Comparison of ENCODE assay signal across 10 cellular contexts in the genomic region with DNA sequence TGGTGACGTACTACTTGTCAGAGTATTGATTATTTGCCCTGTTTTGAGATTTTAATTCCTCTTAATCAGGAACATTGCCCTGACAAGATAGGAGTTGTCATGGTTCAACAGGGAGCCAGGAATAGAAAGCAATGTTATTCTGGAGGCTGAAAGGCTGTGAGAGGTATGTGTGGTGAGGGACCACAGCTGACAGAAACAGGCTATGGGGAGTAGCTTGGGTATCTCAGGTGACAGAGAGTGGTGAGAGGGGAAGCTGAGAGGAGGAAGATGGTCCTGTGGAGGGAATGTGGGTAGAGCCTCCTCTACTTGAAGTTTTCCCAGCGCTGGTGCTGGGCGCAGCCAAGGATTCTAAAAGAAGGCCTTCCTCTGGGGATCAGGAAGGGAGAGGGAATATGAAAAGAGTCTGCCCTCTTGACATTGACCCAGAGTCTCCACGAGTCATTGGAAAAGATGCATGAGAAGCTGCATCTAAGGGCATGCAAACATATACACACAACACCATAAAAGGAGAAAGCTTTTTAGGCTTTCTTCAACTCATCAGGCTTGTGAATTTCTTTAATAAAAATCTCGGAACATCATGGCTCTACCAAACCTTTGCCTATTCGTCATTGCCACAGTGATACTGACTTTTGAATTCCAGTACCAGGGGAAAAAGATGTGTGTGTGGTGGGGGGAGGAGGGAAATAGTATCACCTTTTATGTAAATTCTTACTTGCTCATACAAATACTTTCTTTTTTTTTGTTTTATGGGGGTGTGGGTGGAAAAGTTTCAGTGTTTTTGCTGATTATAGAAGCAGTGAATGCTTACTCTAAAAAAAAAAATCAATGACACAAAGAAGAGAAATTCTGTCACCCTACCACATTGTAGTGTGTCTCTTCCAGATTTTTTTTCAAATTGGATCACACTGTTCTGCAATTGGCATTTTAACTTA. TPM values are rescaled to one million over a fixed set of nuclear protein-coding genes. Genes with fewer than 3 reads are reported as not detected.
DNase-seq lines count a peak whose midpoint lies in the region; ATAC-seq and TF ChIP-seq lines count a peak whose summit lies in the region.
"Had no signal": no experiment of that assay in that cellular context is flagged by ENCODE, and none has a peak within 500 bp of the region (broad histone marks: within the 10 kb centered on the region; RNA-seq: fewer than 3 reads in every experiment).

No MANE protein-coding gene starts in this region.

- H3K4me1 ChIP-seq in heart right ventricle (peaks cover 0 to 15% (median 8%) of the 10 kb centered on the region in 9 donors), HUES64 (ENCODE audit: insufficient read depth, low read length) (peaks cover 21% of the 10 kb centered on the region), vagina (no peaks in the 10 kb centered on the region)

- H3K9ac ChIP-seq in HUES64 (ENCODE audit: low read depth, low read length) = no peak overlapping the region

- no peak for TF ChIP-seq POLR2A in vagina (IDR thresholded peaks at IDR 0.05)

- H3K4me3 ChIP-seq in heart right ventricle = no peak overlapping the region
- no peak overlapping the region for H3K4me3 ChIP-seq in HUES64 (ENCODE audit: low read length)
- no peak overlapping the region for H3K4me3 ChIP-seq in vagina

- no peaks in the 10 kb centered on the region for H3K27me3 ChIP-seq in heart right ventricle
- no peaks in the 10 kb centered on the region for H3K27me3 ChIP-seq in HUES64 (ENCODE audit: insufficient read depth, low read length)
- no peaks in the 10 kb centered on the region for H3K27me3 ChIP-seq in vagina

- H3K27ac ChIP-seq in heart right ventricle = peak overlapping the region in 5 of 10 donors; percentile 2 to 44 (median 32)
- peak overlapping the region; percentile 25; the same call in 1 of the 2 replicates for H3K27ac ChIP-seq in HUES64 (ENCODE audit: low read depth, low read length)
- H3K27ac ChIP-seq in vagina = no peak overlapping the region

- no peak for DNase-seq in heart right ventricle
- no peak for DNase-seq in cardiac septum (ENCODE audit: low spot score)
- DNase-seq in vagina (ENCODE audit: extremely low spot score in 2 of 2) = no peak
- no peak for DNase-seq in T-helper 9 cell
- DNase-seq in activated CD4-positive, CD25-positive, alpha-beta regulatory T cell treated with anti-CD3 and anti-CD28 coated beads, Interleukin-2, amount 50 U/mL, for 72 hours = no peak
- no peak for DNase-seq in NCI-H1417 treated with DMSO at 0.1 percent for 48 hours (lab: John Stamatoyannopoulos, UW)
- DNase-seq: activated CD4-positive, CD25-positive, alpha-beta regulatory T cell; C1 segment of cervical spinal cord had no signal

- H3K36me3 ChIP-seq in heart right ventricle (no peaks in the 10 kb centered on the region), HUES64 (ENCODE audit: insufficient read depth, low read length) (no peaks in the 10 kb centered on the region), vagina (no peaks in the 10 kb centered on the region)

- TF ChIP-seq CTCF in heart right ventricle (IDR thresholded peaks at IDR 0.05) (no peak), vagina (IDR thresholded peaks at IDR 0.05) (no peak)

- intact Hi-C loops in heart right ventricle (cut with DNase I) (no loop called here), cardiac septum (cut with DNase I) (no loop called here), vagina (cut with DNase I) (no loop called here)

- ATAC-seq in heart right ventricle (peak in 7 of 8 donors; percentile 4 to 77 (median 55)), HG02763 (IDR thresholded peaks at IDR 0.05; ENCODE audit: unreplicated experiment) (peak; percentile 62)

- WGBS in heart right ventricle, 2 donors = 55 to 56% methylated on average over 6 of the region's 6 CpGs
- WGBS in HUES64 = 79% methylated on average over 6 of the region's 6 CpGs

- peaks cover 0 to 13% (median 2%) of the 10 kb centered on the region in 11 donors for H3K9me3 ChIP-seq in heart right ventricle
- H3K9me3 ChIP-seq in HUES64 (ENCODE audit: insufficient read depth, low read depth, low read length) = no peaks in the 10 kb centered on the region
- no peaks in the 10 kb centered on the region for H3K9me3 ChIP-seq in vagina

RNA-seq across cellular contexts. Expression of gene DHRS7, which starts 39.9 kb away (rescaled TPM):
- total RNA-seq in heart right ventricle (10 to 100 TPM; 24.5 to 55.5 (median 32.1) TPM), cardiac septum (36.8 TPM), vagina (43.0 TPM)
- polyA plus RNA-seq in heart right ventricle = 10 to 100 TPM; 38.1 to 73.9 TPM
- polyA plus RNA-seq in HUES64 (2013, experiment 1 of 2) = 16.5 TPM
- polyA plus RNA-seq in HUES64 (2013, experiment 2 of 2) = 23.7 TPM

RNA-seq across cellular contexts. Expression of gene PPM1A, which starts 43.9 kb away (rescaled TPM):
- total RNA-seq in heart right ventricle = 100 to 1,000 TPM in 5 of 10 donors, 10 to 100 TPM in 5; 79.9 to 122 (median 101) TPM
- polyA plus RNA-seq in heart right ventricle = 10 to 100 TPM; 27.0 to 29.0 TPM
- total RNA-seq in cardiac septum = 88.5 TPM
- polyA plus RNA-seq in HUES64 (2013, experiment 1 of 2) = 31.1 TPM
- polyA plus RNA-seq in HUES64 (2013, experiment 2 of 2) = 28.4 TPM
- total RNA-seq in vagina = 33.9 TPM
